26 cellular contexts compared by ENCODE assay signal in the genomic region with DNA sequence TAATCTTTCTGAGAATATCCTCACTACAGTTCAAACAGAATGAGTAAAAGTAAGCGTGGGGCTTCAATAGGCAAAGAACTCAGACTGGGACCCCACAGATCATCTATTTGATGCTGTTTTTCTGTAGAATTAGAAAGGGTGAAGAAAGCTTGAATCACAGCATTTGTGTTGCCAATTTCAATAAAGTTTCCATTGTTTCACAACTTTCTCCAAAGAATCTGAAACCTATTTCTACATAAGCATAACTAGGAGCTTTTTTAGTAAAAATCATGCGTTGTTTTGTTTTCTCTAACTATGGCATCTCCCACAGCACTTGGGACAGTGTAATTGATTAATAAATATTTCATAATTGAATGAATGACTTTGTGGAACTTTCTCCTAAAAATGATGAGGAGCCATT.
"Had no signal": no experiment of that assay in that cellular context is flagged by ENCODE, and none has a peak within 500 bp of the region (broad histone marks: within the 10 kb centered on the region; RNA-seq: fewer than 3 reads in every experiment).

No MANE protein-coding gene starts in this region.

- H3K27ac ChIP-seq: esophagus squamous epithelium, heart left ventricle, pancreas, prostate gland, sigmoid colon, tibial artery had no signal

- H3K4me3 ChIP-seq: esophagus squamous epithelium, heart left ventricle, pancreas, prostate gland, sigmoid colon, tibial artery had no signal

- H3K4me1 ChIP-seq: pancreas, prostate gland, tibial artery had no signal

- H3K36me3 ChIP-seq: esophagus squamous epithelium, heart left ventricle, pancreas, prostate gland, sigmoid colon, tibial artery had no signal

- H3K9me3 ChIP-seq: esophagus squamous epithelium, heart left ventricle, pancreas, prostate gland, sigmoid colon, tibial artery had no signal

- DNase-seq: activated CD4-positive, alpha-beta memory T cell treated with anti-CD3 and anti-CD28 coated beads, Interleukin-2, amount 10 ng/mL, durations not matched to agents 7 days and 5 days; activated CD4-positive, alpha-beta T cell treated with anti-CD3 and anti-CD28 coated beads, Interleukin-2, amount 10 ng/mL, durations not matched to agents 24 days and 14 days; activated CD4-positive, CD25-positive, alpha-beta regulatory T cell treated with anti-CD3 and anti-CD28 coated beads, Interleukin-2, amount 50 U/mL, for 72 hours; activated CD8-positive, alpha-beta memory T cell treated with anti-CD3 and anti-CD28 coated beads, Interleukin-2, amount 50 U/mL, for 48 hours; activated naive CD8-positive, alpha-beta T cell treated with anti-CD3 and anti-CD28 coated beads, Interleukin-2, amount 50 U/mL, for 24 hours; activated T-cell treated with anti-CD3 and anti-CD28 coated beads, Interleukin-2, amount 50 U/mL, for 24 hours; amygdala; endodermal cell; esophagus squamous epithelium; heart left ventricle; hypothalamus; immature natural killer cell; midbrain; naive thymus-derived CD4-positive, alpha-beta T cell; pancreas; sigmoid colon; small intestine; stimulated activated CD4-positive, alpha-beta T cell treated with anti-CD3 and anti-CD28 coated beads, Interleukin-1b, Interleukin-23, amount 100 ng/mL, for 48 hours; stimulated activated CD4-positive, alpha-beta T cell treated with anti-CD3 and anti-CD28 coated beads, Interleukin-4, amount 100 ng/mL, for 4 hours; stimulated activated CD8-positive, alpha-beta memory T cell treated with anti-CD3 and anti-CD28 coated beads, Interleukin-4, amount 100 ng/mL, for 48 hours; stimulated activated naive CD8-positive, alpha-beta T cell treated with anti-CD3 and anti-CD28 coated beads, Interleukin-15, amount 100 ng/mL, for 72 hours; T1000; tibial artery had no signal

- ATAC-seq: heart left ventricle; naive thymus-derived CD4-positive, alpha-beta T cell; pancreas; stimulated activated memory B cell treated with anti-CD40 and anti-IgM and Interleukin-4, amounts not matched to agents 10 μg/mL and 1 μg/mL and 100 μg/mL, for 72 hours; stimulated activated naive CD8-positive, alpha-beta T cell treated with anti-CD3 and anti-CD28 coated beads, Interleukin-15, amount 100 ng/mL, for 72 hours had no signal

- FAIRE-seq: bronchial epithelial cell, pancreas, small intestine had no signal

- H3K27me3 ChIP-seq: esophagus squamous epithelium, heart left ventricle, pancreas, sigmoid colon, tibial artery had no signal
